In genomic region chr1:172167801-172168596, GRCh38 we compare ENCODE assay signal across 12 cellular contexts.
DNase-seq lines count a peak whose midpoint lies in the region; ATAC-seq and TF ChIP-seq lines count a peak whose summit lies in the region.
"Had no signal": no experiment of that assay in that cellular context is flagged by ENCODE, and none has a peak within 500 bp of the region (broad histone marks: within the 10 kb centered on the region; RNA-seq: fewer than 3 reads in every experiment).

No MANE protein-coding gene starts in this region.

- DNase-seq in Ammon's horn (ENCODE audit: low spot score) (peak; percentile 80), NCI-H1417 treated with DMSO at 0.1 percent for 48 hours (lab: John Stamatoyannopoulos, UW) (peak; percentile 54), cerebellar cortex (ENCODE audit: low spot score) (peak; percentile 79), left colon (no peak), NAMALWA (ENCODE audit: low spot score) (no peak), erythroblast (lab: John Stamatoyannopoulos, UW) (no peak), MV-4-11 (lab: John Stamatoyannopoulos, UW) (no peak)
- DNase-seq: activated CD4-positive, alpha-beta T cell treated with anti-CD3 and anti-CD28 coated beads for 4 hours; DMS79 treated with DMSO at 0.1 percent for 48 hours; NCI-H748 treated with DMSO at 0.1 percent for 48 hours; upper lobe of right lung had no signal

- TF ChIP-seq POLR2A in erythroblast (IDR thresholded peaks at IDR 0.05; ENCODE audit: low read length): no peak

- ATAC-seq in left colon: peak; percentile 88
- ATAC-seq in HG03025 (IDR thresholded peaks at IDR 0.05; ENCODE audit: low FRiP score, unreplicated experiment): no peak
- ATAC-seq: upper lobe of right lung had no signal

- intact Hi-C loops in left colon (cut with DNase I, micrococcal nuclease): no loop called here

Comparison
In these comparisons a context has a peak if more than half of its experiments do, and no peak if none do; other contexts are left out.
1. DNase-seq: peak in Ammon's horn (single experiment), NCI-H1417 treated with DMSO at 0.1 percent for 48 hours (single experiment) and cerebellar cortex (single experiment); none in left colon (0 of 2), NAMALWA (single experiment), erythroblast (0 of 2) and MV-4-11 (single experiment).